Comparison of ENCODE assay signal across 19 cellular contexts in the genomic region with DNA sequence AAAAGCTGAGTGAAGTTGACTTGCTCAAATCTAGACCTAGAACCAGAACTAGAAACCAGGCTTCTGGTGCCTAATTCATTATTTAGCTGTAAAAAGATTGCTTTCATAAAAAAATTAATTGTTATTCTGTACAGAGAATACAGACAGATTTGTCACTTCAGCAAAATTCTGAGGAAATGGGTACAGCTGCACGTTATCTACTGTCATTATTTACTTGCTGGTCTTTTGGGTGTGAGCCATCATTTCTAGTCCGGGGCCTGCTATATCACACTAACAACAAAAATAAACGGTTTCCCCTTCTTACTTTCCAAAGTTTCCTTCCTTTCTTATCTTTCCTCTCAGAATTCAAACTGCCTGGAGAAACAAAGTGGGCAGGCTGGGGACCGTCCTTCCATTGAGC.
"Had no signal": no experiment of that assay in that cellular context is flagged by ENCODE, and none has a peak within 500 bp of the region (broad histone marks: within the 10 kb centered on the region; RNA-seq: fewer than 3 reads in every experiment).

No MANE protein-coding gene starts in this region.

- ATAC-seq: activated T-helper 17 cell treated with anti-CD3 and anti-CD28 coated beads, Interleukin-2, amount 50 U/mL, for 72 hours; gastroesophageal sphincter; heart left ventricle; natural killer cell treated with Interleukin-12 subunit alpha and Interleukin-12 subunit beta and Interleukin-15 and Interleukin-18, amount 100 ng/mL, for 72 hours; WTC11 had no signal

- H3K4me3 ChIP-seq: adrenal gland, breast epithelium, dorsolateral prefrontal cortex, gastroesophageal sphincter, heart left ventricle, prostate gland, upper lobe of right lung had no signal

- DNase-seq: activated T-cell treated with anti-CD3 and anti-CD28 coated beads, Interleukin-2, amount 50 U/mL, for 1 hour; adrenal gland; dorsolateral prefrontal cortex; endodermal cell; heart left ventricle; islet precursor cell; left cardiac atrium; stimulated activated CD4-positive, alpha-beta T cell treated with anti-CD3 and anti-CD28 coated beads, Interleukin-4, amount 100 ng/mL, for 24 hours; stimulated activated naive CD4-positive, alpha-beta T cell treated with Interleukin-2 at 50 U/mL for 16 hours; upper lobe of right lung had no signal

- H3K27me3 ChIP-seq: adrenal gland, breast epithelium, gastroesophageal sphincter, heart left ventricle, upper lobe of right lung had no signal

- FAIRE-seq: astrocyte, colon had no signal

- H3K27ac ChIP-seq: adrenal gland, breast epithelium, dorsolateral prefrontal cortex, epithelial cell of prostate, gastroesophageal sphincter, prostate gland, upper lobe of right lung had no signal

- H3K4me1 ChIP-seq: breast epithelium, gastroesophageal sphincter, prostate gland had no signal

- H3K36me3 ChIP-seq: adrenal gland, breast epithelium, gastroesophageal sphincter, heart left ventricle, prostate gland, upper lobe of right lung had no signal

- H3K9me3 ChIP-seq: adrenal gland, breast epithelium, gastroesophageal sphincter, heart left ventricle, prostate gland, upper lobe of right lung had no signal
